ENCODE assay signal across 28 cellular contexts in genomic region chr11:38680746-38681145, GRCh38.
"Had no signal": no experiment of that assay in that cellular context is flagged by ENCODE, and none has a peak within 500 bp of the region (broad histone marks: within the 10 kb centered on the region; RNA-seq: fewer than 3 reads in every experiment).

No MANE protein-coding gene starts in this region.

- ATAC-seq: body of pancreas; effector memory CD8-positive, alpha-beta T cell; left cardiac atrium; psoas muscle; stimulated activated naive B cell treated with anti-CD40 and anti-IgM and Interleukin-4, amounts not matched to agents 10 μg/mL and 1 μg/mL and 100 μg/mL, for 72 hours; upper lobe of right lung had no signal

- H3K9me3 ChIP-seq: adrenal gland, body of pancreas, psoas muscle, stomach, thyroid gland, upper lobe of right lung had no signal

- H3K27me3 ChIP-seq: adrenal gland, body of pancreas, cardiac muscle cell, stomach, thyroid gland, upper lobe of right lung had no signal

- H3K27ac ChIP-seq: adrenal gland, body of pancreas, cardiac muscle cell, coronary artery, parathyroid adenoma, psoas muscle, stomach, thyroid gland, upper lobe of right lung had no signal

- H3K4me1 ChIP-seq: body of pancreas, parathyroid adenoma, psoas muscle, stomach, thyroid gland, upper lobe of right lung had no signal

- DNase-seq: activated CD4-positive, alpha-beta memory T cell treated with anti-CD3 and anti-CD28 coated beads for 36 hours; activated CD4-positive, alpha-beta T cell treated with anti-CD3 and anti-CD28 coated beads, Interleukin-2, amount 10 ng/mL, durations not matched to agents 24 days and 14 days; activated CD4-positive, CD25-positive, alpha-beta regulatory T cell treated with anti-CD3 and anti-CD28 coated beads, Interleukin-2, amount 50 U/mL, for 72 hours; activated CD8-positive, alpha-beta memory T cell treated with anti-CD3 and anti-CD28 coated beads, Interleukin-2, amount 50 U/mL, for 4 hours; activated effector memory CD4-positive, alpha-beta T cell treated with anti-CD3 and anti-CD28 coated beads, Interleukin-2, amount 50 U/mL, for 16 hours; activated naive CD4-positive, alpha-beta T cell treated with anti-CD3 and anti-CD28 coated beads for 36 hours; activated naive CD8-positive, alpha-beta T cell treated with anti-CD3 and anti-CD28 coated beads for 36 hours; activated T-cell treated with anti-CD3 and anti-CD28 coated beads, Interleukin-2, amount 50 U/mL, for 1 hour; adrenal gland; aorta; body of pancreas; cerebellar nuclear complex; effector memory CD8-positive, alpha-beta T cell; foreskin fibroblast; islet precursor cell; left cardiac atrium; mammary epithelial cell; psoas muscle; stimulated activated CD4-positive, alpha-beta T cell treated with anti-CD3 and anti-CD28 coated beads, Interleukin-1b, Interleukin-23, amount 100 ng/mL, for 48 hours; stimulated activated naive B cell treated with anti-CD40 and anti-IgM and Interleukin-4, amounts not matched to agents 10 μg/mL and 1 μg/mL and 100 μg/mL, for 72 hours; stomach; T-helper 2 cell; thyroid gland; upper lobe of right lung had no signal

- H3K36me3 ChIP-seq: adrenal gland, cardiac muscle cell, stomach, thyroid gland, upper lobe of right lung had no signal

- H3K4me3 ChIP-seq: adrenal gland, body of pancreas, cardiac muscle cell, coronary artery, psoas muscle, smooth muscle cell, stomach, thyroid gland, upper lobe of right lung had no signal
